ENCODE assay signal across 8 cellular contexts in the genomic region with DNA sequence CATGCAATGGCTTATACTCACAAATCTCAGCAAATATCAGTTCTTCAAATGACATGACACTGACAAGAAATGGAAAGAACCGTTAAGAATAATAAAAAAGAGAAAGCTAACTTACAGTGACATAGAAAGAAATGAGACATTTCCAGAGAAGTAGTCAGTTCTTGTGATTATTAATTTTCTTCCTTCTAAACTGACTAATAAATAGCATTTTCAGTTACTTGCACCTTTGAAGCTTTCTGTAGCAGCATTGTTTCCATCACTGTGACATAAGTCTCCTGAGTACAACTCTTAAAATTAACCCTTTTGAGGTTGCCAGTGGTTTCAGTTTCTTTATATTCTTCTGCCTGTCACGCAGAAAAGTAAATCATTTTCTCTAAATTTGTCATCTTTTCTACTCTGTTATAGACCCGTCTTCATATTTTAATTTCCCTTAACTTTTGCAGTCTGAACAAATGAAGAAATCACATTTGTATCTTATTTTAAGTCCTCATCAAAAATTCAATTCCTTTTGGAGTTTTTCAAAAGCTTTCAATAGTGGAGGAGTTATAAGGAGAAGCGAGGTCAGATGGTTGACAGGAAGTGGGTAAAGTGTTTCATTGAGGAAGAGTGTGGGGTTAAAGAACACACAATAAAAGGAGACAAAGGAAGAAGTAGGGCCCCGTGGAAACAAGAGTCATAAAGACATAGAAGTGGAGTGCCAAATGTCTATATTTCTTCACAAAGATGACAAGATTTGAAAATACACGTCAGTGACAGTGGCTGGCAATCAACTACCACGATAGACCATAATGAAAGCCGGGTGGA. TPM values are rescaled to one million over a fixed set of nuclear protein-coding genes. Genes with fewer than 3 reads are reported as not detected.
DNase-seq lines count a peak whose midpoint lies in the region; ATAC-seq and TF ChIP-seq lines count a peak whose summit lies in the region.

No MANE protein-coding gene starts in this region.

- H3K4me1 Mint-ChIP-seq in CD8-positive, alpha-beta T cell (ENCODE audit: low read depth), result peaks cover 26% of the 10 kb centered on the region
- H3K4me1 Mint-ChIP-seq in activated T-helper 1 cell treated with anti-CD3 and anti-CD28 coated beads, Interleukin-12 subunit alpha, Interleukin-12 subunit beta, Interleukin-2, Interleukin-4 antibody, amounts not matched to agents 30 ng/mL and 10 ng/mL and 1 ng/mL, durations not matched to agents 14 hours and 24 hours and 36 hours (ENCODE audit: low read depth), result peaks cover 65% of the 10 kb centered on the region

- intact Hi-C loops in CD8-positive, alpha-beta T cell (cut with DNase I, micrococcal nuclease), result loop anchor here (2.0 to 5.0 kb wide), 3 partner anchors 37 to 58 kb away; a partner anchor contains a TSS
- intact Hi-C loops in activated T-helper 1 cell treated with anti-CD3 and anti-CD28 coated beads, Interleukin-12 subunit alpha, Interleukin-12 subunit beta, Interleukin-2, Interleukin-4 antibody, amounts not matched to agents 30 ng/mL and 10 ng/mL and 1 ng/mL, durations not matched to agents 14 hours and 24 hours and 36 hours (cut with micrococcal nuclease), result loop anchor here (1.0 to 5.0 kb wide), 20 partner anchors 11 to 1141 kb away; a partner anchor contains a TSS

- no peaks in the 10 kb centered on the region for H3K27me3 ChIP-seq in CD8-positive, alpha-beta T cell (ENCODE audit: insufficient read depth, low read length)
- no peaks in the 10 kb centered on the region for H3K27me3 ChIP-seq in suprapubic skin

- TF ChIP-seq POLR2A in suprapubic skin (IDR thresholded peaks at IDR 0.05), result no peak

- H3K4me1 ChIP-seq in CD8-positive, alpha-beta T cell (ENCODE audit: insufficient read depth, low read length), result peaks cover 21% of the 10 kb centered on the region
- no peaks in the 10 kb centered on the region for H3K4me1 ChIP-seq in suprapubic skin

- H3K9me3 Mint-ChIP-seq in CD8-positive, alpha-beta T cell, result no peaks in the 10 kb centered on the region
- H3K9me3 Mint-ChIP-seq in activated T-helper 1 cell treated with anti-CD3 and anti-CD28 coated beads, Interleukin-12 subunit alpha, Interleukin-12 subunit beta, Interleukin-2, Interleukin-4 antibody, amounts not matched to agents 30 ng/mL and 10 ng/mL and 1 ng/mL, durations not matched to agents 14 hours and 24 hours and 36 hours, result no peaks in the 10 kb centered on the region

- TF ChIP-seq CTCF in CD8-positive, alpha-beta T cell (IDR thresholded peaks at IDR 0.05), result no peak
- TF ChIP-seq CTCF in suprapubic skin (IDR thresholded peaks at IDR 0.05), result no peak

- DNase-seq in CD8-positive, alpha-beta T cell, result no peak
- DNase-seq in activated T-helper 1 cell treated with anti-CD3 and anti-CD28 coated beads, Interleukin-12 subunit alpha, Interleukin-12 subunit beta, Interleukin-2, Interleukin-4 antibody, amounts not matched to agents 30 ng/mL and 10 ng/mL and 1 ng/mL, durations not matched to agents 14 hours and 24 hours and 36 hours (ENCODE audit: low spot score), result peak; percentile 27
- DNase-seq in A172 (ENCODE audit: low spot score), result no peak
- DNase-seq in suprapubic skin (ENCODE audit: low spot score in 2 of 2), result no peak
- DNase-seq in NCI-H2081 treated with DMSO at 0.1 percent for 48 hours (lab: John Stamatoyannopoulos, UW), result no peak
- no peak for DNase-seq in effector CD8-positive, alpha-beta T cell (lab: John Stamatoyannopoulos, UW)

- WGBS in suprapubic skin, result 61% methylated on average over 8 of the region's 8 CpGs

- peak overlapping the region; percentile 74 for H3K4me3 Mint-ChIP-seq in CD8-positive, alpha-beta T cell
- peak overlapping the region; percentile 76 for H3K4me3 Mint-ChIP-seq in activated T-helper 1 cell treated with anti-CD3 and anti-CD28 coated beads, Interleukin-12 subunit alpha, Interleukin-12 subunit beta, Interleukin-2, Interleukin-4 antibody, amounts not matched to agents 30 ng/mL and 10 ng/mL and 1 ng/mL, durations not matched to agents 14 hours and 24 hours and 36 hours

- no peaks in the 10 kb centered on the region for H3K9me3 ChIP-seq in CD8-positive, alpha-beta T cell (ENCODE audit: low read length)
- H3K9me3 ChIP-seq in suprapubic skin, result no peaks in the 10 kb centered on the region

- H3K27ac ChIP-seq in CD8-positive, alpha-beta T cell (ENCODE audit: low read depth, low read length), result peak overlapping the region; percentile 6
- no peak overlapping the region for H3K27ac ChIP-seq in suprapubic skin

- POLR2A ChIA-PET in CD8-positive, alpha-beta T cell (lab: Charles Lee), result interaction anchor here (0.7 kb wide), 1 partner anchor 27 kb away, joined by 3 read pairs; no protein-coding TSS in a partner anchor

- no peak overlapping the region for H3K4me3 ChIP-seq in CD8-positive, alpha-beta T cell (ENCODE audit: low read depth, low read length)
- H3K4me3 ChIP-seq in suprapubic skin, result no peak overlapping the region

- H3K36me3 Mint-ChIP-seq in CD8-positive, alpha-beta T cell, result no peaks in the 10 kb centered on the region
- H3K36me3 Mint-ChIP-seq in activated T-helper 1 cell treated with anti-CD3 and anti-CD28 coated beads, Interleukin-12 subunit alpha, Interleukin-12 subunit beta, Interleukin-2, Interleukin-4 antibody, amounts not matched to agents 30 ng/mL and 10 ng/mL and 1 ng/mL, durations not matched to agents 14 hours and 24 hours and 36 hours (ENCODE audit: low read depth), result no peaks in the 10 kb centered on the region

- no peak for TF ChIP-seq EP300 in suprapubic skin (IDR thresholded peaks at IDR 0.05)

- H3K27me3 Mint-ChIP-seq in CD8-positive, alpha-beta T cell (ENCODE audit: low read depth), result no peaks in the 10 kb centered on the region
- H3K27me3 Mint-ChIP-seq in activated T-helper 1 cell treated with anti-CD3 and anti-CD28 coated beads, Interleukin-12 subunit alpha, Interleukin-12 subunit beta, Interleukin-2, Interleukin-4 antibody, amounts not matched to agents 30 ng/mL and 10 ng/mL and 1 ng/mL, durations not matched to agents 14 hours and 24 hours and 36 hours (ENCODE audit: insufficient read depth), result no peaks in the 10 kb centered on the region

- ATAC-seq in CD8-positive, alpha-beta T cell, result peak; percentile 71
- peak; percentile 93 for ATAC-seq in GM19351 (IDR thresholded peaks at IDR 0.05; ENCODE audit: unreplicated experiment)
- ATAC-seq in HG03108 (IDR thresholded peaks at IDR 0.05; ENCODE audit: unreplicated experiment), result peak; percentile 90

- H3K27ac Mint-ChIP-seq in CD8-positive, alpha-beta T cell, result peak overlapping the region; percentile 94
- peak overlapping the region; percentile 98 for H3K27ac Mint-ChIP-seq in activated T-helper 1 cell treated with anti-CD3 and anti-CD28 coated beads, Interleukin-12 subunit alpha, Interleukin-12 subunit beta, Interleukin-2, Interleukin-4 antibody, amounts not matched to agents 30 ng/mL and 10 ng/mL and 1 ng/mL, durations not matched to agents 14 hours and 24 hours and 36 hours

- CTCF ChIA-PET in CD8-positive, alpha-beta T cell (lab: Charles Lee), result interaction anchor here (0.9 to 1.5 kb wide), 3 partner anchors 14 to 257 kb away, joined by 3 to 5 read pairs (median 3); no protein-coding TSS in a partner anchor

- H3K36me3 ChIP-seq in CD8-positive, alpha-beta T cell (ENCODE audit: insufficient read depth, low read length), result no peaks in the 10 kb centered on the region
- H3K36me3 ChIP-seq in suprapubic skin, result no peaks in the 10 kb centered on the region

RNA-seq across cellular contexts. Expression of a gene that starts 57.9 kb away (rescaled TPM):
- total RNA-seq in CD8-positive, alpha-beta T cell, result 100 to 1,000 TPM; 416 to 420 TPM
- total RNA-seq in activated T-helper 1 cell treated with anti-CD3 and anti-CD28 coated beads, Interleukin-12 subunit alpha, Interleukin-12 subunit beta, Interleukin-2, Interleukin-4 antibody, amounts not matched to agents 30 ng/mL and 10 ng/mL and 1 ng/mL, durations not matched to agents 14 hours and 24 hours and 36 hours, result 42.5 and 42.9 TPM in 2 replicates
- 0.50 and 0.91 TPM in 2 replicates for total RNA-seq in A172 (2014; rRNA removed; shearing (Covaris generic))
- 10 to 100 TPM; 11.4 to 50.6 (median 26.0) TPM for total RNA-seq in suprapubic skin
